8 cellular contexts compared by ENCODE assay signal in the genomic region with DNA sequence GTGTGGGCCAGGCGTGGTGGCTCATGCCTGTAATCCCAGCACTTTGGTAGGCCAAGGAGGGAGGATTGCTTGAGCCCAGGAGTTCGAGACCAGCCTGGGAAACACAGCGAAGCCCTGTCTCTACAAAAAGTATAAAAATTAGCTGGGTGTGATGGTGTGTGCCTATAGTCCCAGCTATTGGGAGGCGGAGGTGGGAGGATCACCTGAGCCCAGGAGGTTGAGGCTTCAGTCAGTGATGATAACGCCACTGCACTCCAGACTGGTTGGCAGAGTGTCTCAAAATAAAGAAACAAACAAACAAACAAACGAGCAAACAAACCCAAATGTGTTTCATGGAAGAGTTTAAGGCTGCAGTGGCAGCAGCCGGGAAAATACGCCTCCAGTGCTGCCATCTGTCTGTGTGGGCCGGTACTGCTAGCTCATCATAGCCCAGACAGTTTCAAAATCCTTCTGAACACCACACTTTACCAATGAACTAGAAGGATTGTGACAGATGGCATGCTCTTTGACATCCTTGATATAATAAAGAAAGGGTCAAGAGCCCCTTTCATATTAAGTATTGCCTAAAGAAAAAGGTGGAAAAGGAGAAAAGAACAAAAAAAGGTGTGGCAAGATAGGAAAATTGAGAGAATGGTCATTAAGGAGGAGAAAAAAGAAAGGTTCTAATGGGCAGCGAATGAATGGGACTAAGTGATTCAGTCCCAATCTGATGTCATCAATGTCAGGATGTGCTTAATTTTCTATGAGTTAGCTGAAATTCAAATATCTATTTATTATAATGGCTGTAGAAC.
DNase-seq lines count a peak whose midpoint lies in the region; ATAC-seq, FAIRE-seq and TF ChIP-seq lines count a peak whose summit lies in the region.

No MANE protein-coding gene starts in this region.

- BruUV-seq in endothelial cell of umbilical vein (replicated peaks; lab: Mats Ljungman, UMichigan) = no TSS peak

- DNase-seq in NCI-H2107 treated with DMSO at 0.1 percent for 48 hours (lab: John Stamatoyannopoulos, UW; ENCODE audit: unreplicated experiment) (peak; percentile 42), NCI-H2107 (lab: John Stamatoyannopoulos, UW) (no peak), HFFc6 (peak; percentile 12), NCI-H1105 treated with DMSO at 0.1 percent for 48 hours (lab: John Stamatoyannopoulos, UW) (peak; percentile 18), endothelial cell of umbilical vein (ENCODE audit: low read depth, low spot score) (peak; percentile 68), nephron progenitor cell (peak; percentile 66)
- peak; percentile 26 to 40 for DNase-seq in activated CD8-positive, alpha-beta memory T cell treated with anti-CD3 and anti-CD28 coated beads for 1 hour (ENCODE audit: extremely low read depth in 1 of 2, low read depth in 1 of 2)
- DNase-seq in stimulated activated naive CD8-positive, alpha-beta T cell treated with anti-CD3 and anti-CD28 coated beads, Interleukin-15, amount 100 ng/mL, for 72 hours = peak; percentile 32 to 36

- no peaks in the 10 kb centered on the region for H3K36me3 ChIP-seq in endothelial cell of umbilical vein (ENCODE audit: control insufficient read depth in 2 of 2, extremely low read depth in 1 of 2, insufficient read depth in 2 of 2, low read length in 2 of 2)

- H3K79me2 ChIP-seq in endothelial cell of umbilical vein (ENCODE audit: control insufficient read depth, insufficient read depth, low read length) = no peaks in the 10 kb centered on the region

- FAIRE-seq in endothelial cell of umbilical vein (lab: Jason Lieb, UNC) = peak; percentile 89

- H3K4me1 ChIP-seq in endothelial cell of umbilical vein (ENCODE audit: control insufficient read depth, extremely low read depth, insufficient read depth, low read length) = no peaks in the 10 kb centered on the region

- peak overlapping the region; percentile 76 for H2AFZ ChIP-seq in endothelial cell of umbilical vein (ENCODE audit: low read depth, low read length)

- H3K27ac ChIP-seq in endothelial cell of umbilical vein (ENCODE audit: insufficient read depth, low read depth, low read length) = no peak overlapping the region

- H3K27ac Mint-ChIP-seq in HFFc6 (peak overlapping the region; percentile 10; the same call in 1 of the 2 replicates), nephron progenitor cell (peak overlapping the region; percentile 70)
- H3K27ac Mint-ChIP-seq in stimulated activated naive CD8-positive, alpha-beta T cell treated with anti-CD3 and anti-CD28 coated beads, Interleukin-15, amount 100 ng/mL, for 72 hours = no peak overlapping the region

- no peak overlapping the region for H3K4me2 ChIP-seq in endothelial cell of umbilical vein (ENCODE audit: insufficient read depth, low read length)

- POLR2A ChIA-PET in endothelial cell of umbilical vein (lab: Charles Lee) = interaction anchor here (0.6 to 1.0 kb wide), 2 partner anchors 38 to 666 kb away, joined by 5 read pairs; no protein-coding TSS in a partner anchor

- no peaks in the 10 kb centered on the region for H3K9me3 Mint-ChIP-seq in HFFc6
- H3K9me3 Mint-ChIP-seq in nephron progenitor cell = no peaks in the 10 kb centered on the region
- H3K9me3 Mint-ChIP-seq in stimulated activated naive CD8-positive, alpha-beta T cell treated with anti-CD3 and anti-CD28 coated beads, Interleukin-15, amount 100 ng/mL, for 72 hours = no peaks in the 10 kb centered on the region

- no peak for TF ChIP-seq POLR2A in endothelial cell of umbilical vein (IDR thresholded peaks at IDR 0.05; ENCODE audit: low read depth, low read length)

- H3K9me3 ChIP-seq in endothelial cell of umbilical vein (replicated peaks; ENCODE audit: control insufficient read depth, insufficient read depth, low read length) = no peaks in the 10 kb centered on the region

- H3K9me1 ChIP-seq in endothelial cell of umbilical vein (replicated peaks; ENCODE audit: control insufficient read depth, extremely low read depth, insufficient read depth, low read length) = no peaks in the 10 kb centered on the region

- peaks cover 18% of the 10 kb centered on the region for H3K4me1 Mint-ChIP-seq in HFFc6 (ENCODE audit: low read depth)
- H3K4me1 Mint-ChIP-seq in nephron progenitor cell = no peaks in the 10 kb centered on the region
- peaks cover 8% of the 10 kb centered on the region for H3K4me1 Mint-ChIP-seq in stimulated activated naive CD8-positive, alpha-beta T cell treated with anti-CD3 and anti-CD28 coated beads, Interleukin-15, amount 100 ng/mL, for 72 hours

- H3K27me3 ChIP-seq in endothelial cell of umbilical vein (ENCODE audit: control insufficient read depth in 2 of 2, insufficient read depth in 2 of 2, low read length in 2 of 2) = no peaks in the 10 kb centered on the region

- CTCF ChIA-PET in endothelial cell of umbilical vein (lab: Charles Lee) = interaction anchor here (0.6 to 4.8 kb wide), 51 partner anchors 8 to 1446 kb away, joined by 3 to 152 read pairs (median 5); no protein-coding TSS in a partner anchor

- no peaks in the 10 kb centered on the region; the same call in 1 of the 2 replicates for H3K27me3 Mint-ChIP-seq in HFFc6 (ENCODE audit: insufficient read depth)
- peaks cover 7% of the 10 kb centered on the region for H3K27me3 Mint-ChIP-seq in nephron progenitor cell (ENCODE audit: low read depth, poor library complexity)
- H3K27me3 Mint-ChIP-seq in stimulated activated naive CD8-positive, alpha-beta T cell treated with anti-CD3 and anti-CD28 coated beads, Interleukin-15, amount 100 ng/mL, for 72 hours = peaks cover 7% of the 10 kb centered on the region

- H3K4me3 Mint-ChIP-seq in HFFc6 (no peak overlapping the region), nephron progenitor cell (no peak overlapping the region)
- H3K4me3 Mint-ChIP-seq in stimulated activated naive CD8-positive, alpha-beta T cell treated with anti-CD3 and anti-CD28 coated beads, Interleukin-15, amount 100 ng/mL, for 72 hours = no peak overlapping the region

- no peaks in the 10 kb centered on the region for H4K20me1 ChIP-seq in endothelial cell of umbilical vein (replicated peaks; ENCODE audit: control insufficient read depth, extremely low read depth, insufficient read depth, low read length)

- H3K9ac ChIP-seq in endothelial cell of umbilical vein (replicated peaks; ENCODE audit: extremely low read depth, insufficient read depth, low read length) = no peak overlapping the region

- intact Hi-C loops in endothelial cell of umbilical vein (cut with micrococcal nuclease) = loop anchor here (1.0 to 10.0 kb wide), 3 partner anchors 36 to 663 kb away; no protein-coding TSS in a partner anchor

- peak; percentile 71 for ATAC-seq in stimulated activated naive CD8-positive, alpha-beta T cell treated with anti-CD3 and anti-CD28 coated beads, Interleukin-15, amount 100 ng/mL, for 72 hours

- TF ChIP-seq CTCF in HFFc6 (IDR thresholded peaks at IDR 0.05) = peak; percentile 91
- peak; percentile 87 to 89 for TF ChIP-seq CTCF in endothelial cell of umbilical vein (IDR thresholded peaks at IDR 0.05; ENCODE audit: extremely low read depth in 1 of 2, insufficient read depth in 1 of 2, low read depth in 1 of 2, low read length in 2 of 2)
- TF ChIP-seq CTCF in nephron progenitor cell (IDR thresholded peaks at IDR 0.05) = peak; percentile 87

- H3K4me3 ChIP-seq in endothelial cell of umbilical vein (replicated peaks in 1 of 3; ENCODE audit: insufficient read depth in 1 of 3, low read depth in 1 of 3, low read length in 3 of 3) = no peak overlapping the region

- dilution Hi-C loops in endothelial cell of umbilical vein (cut with MboI; ENCODE audit: extremely low pct_ligation_motif_present, low sequenced_read_pairs) = no loop called here

- H3K36me3 Mint-ChIP-seq in HFFc6 (ENCODE audit: low read depth) (peaks cover 39% of the 10 kb centered on the region), nephron progenitor cell (ENCODE audit: low read depth) (no peaks in the 10 kb centered on the region)

TF ChIP-seq in endothelial cell of umbilical vein, 7 proteins besides CTCF, POLR2A, EP300 and RAD21:
- TF ChIP-seq FOS (IDR thresholded peaks at IDR 0.05; ENCODE audit: borderline replicate concordance, insufficient read depth, low read length) (no peak), POLR2AphosphoS5 (IDR thresholded peaks at IDR 0.05; ENCODE audit: insufficient read depth, low read depth, low read length) (no peak)

Comparison
In these comparisons a context has a peak if more than half of its experiments do, and no peak if none do; other contexts are left out.
1. H3K27ac Mint-ChIP-seq: peak in HFFc6 (single experiment) and nephron progenitor cell (single experiment); none in stimulated activated naive CD8-positive, alpha-beta T cell treated with anti-CD3 and anti-CD28 coated beads, Interleukin-15, amount 100 ng/mL, for 72 hours (0 of 2).
2. Peak in every context shown above with its lines, with median percentiles within 50 percentile points of each other: CTCF ChIP-seq.